1 cellular context compared by ENCODE assay signal in genomic region chr13:80251403-80251802, GRCh38.
TF ChIP-seq lines count a peak whose summit lies in the region.

No MANE protein-coding gene starts in this region.

TF ChIP-seq in HEK293, 187 proteins besides CTCF, POLR2A, EP300 and RAD21 (continued from another document and continues in another):
- TF ChIP-seq ZNF391 (tag by site-specific recombination; IDR thresholded peaks at IDR 0.05; ENCODE audit: borderline replicate concordance, low read depth), result no peak
- no peak for TF ChIP-seq ZNF600 (tag by site-specific recombination; IDR thresholded peaks at IDR 0.05)
- TF ChIP-seq ZNF561 (tag by site-specific recombination; IDR thresholded peaks at IDR 0.05; ENCODE audit: borderline replicate concordance), result peak; percentile 89
- TF ChIP-seq PRDM4 (tag by site-specific recombination; IDR thresholded peaks at IDR 0.05), result peak; percentile 46; the same call in 1 of the 2 replicates
- TF ChIP-seq KLF16 (tag by site-specific recombination; IDR thresholded peaks at IDR 0.05), result no peak
- TF ChIP-seq ZNF555 (tag by site-specific recombination; conservative IDR thresholded peaks at IDR 0.05), result no peak
- 0 out of 2 replicates have a peak, but pooled peaks have one; percentile 28 for TF ChIP-seq ZNF280D (tag by site-specific recombination; IDR thresholded peaks at IDR 0.05)
- no peak for TF ChIP-seq RBAK (tag by site-specific recombination; IDR thresholded peaks at IDR 0.05)
- TF ChIP-seq, protein P1, sequence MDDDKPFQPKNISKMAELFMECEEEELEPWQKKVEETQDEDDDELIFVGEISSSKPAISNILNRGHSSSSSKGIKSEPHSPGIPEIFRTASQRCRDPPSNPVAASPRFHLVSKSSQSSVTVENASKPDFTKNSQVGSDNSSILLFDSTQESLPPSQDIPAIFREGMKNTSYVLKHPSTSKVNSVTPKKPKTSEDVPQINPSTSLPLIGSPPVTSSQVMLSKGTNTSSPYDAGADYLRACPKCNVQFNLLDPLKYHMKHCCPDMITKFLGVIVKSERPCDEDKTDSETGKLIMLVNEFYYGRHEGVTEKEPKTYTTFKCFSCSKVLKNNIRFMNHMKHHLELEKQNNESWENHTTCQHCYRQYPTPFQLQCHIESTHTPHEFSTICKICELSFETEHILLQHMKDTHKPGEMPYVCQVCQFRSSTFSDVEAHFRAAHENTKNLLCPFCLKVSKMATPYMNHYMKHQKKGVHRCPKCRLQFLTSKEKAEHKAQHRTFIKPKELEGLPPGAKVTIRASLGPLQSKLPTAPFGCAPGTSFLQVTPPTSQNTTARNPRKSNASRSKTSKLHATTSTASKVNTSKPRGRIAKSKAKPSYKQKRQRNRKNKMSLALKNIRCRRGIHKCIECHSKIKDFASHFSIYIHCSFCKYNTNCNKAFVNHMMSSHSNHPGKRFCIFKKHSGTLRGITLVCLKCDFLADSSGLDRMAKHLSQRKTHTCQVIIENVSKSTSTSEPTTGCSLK (tag by site-specific recombination; IDR thresholded peaks at IDR 0.05), result no peak
- no peak for TF ChIP-seq ZNF174 (tag by site-specific recombination; IDR thresholded peaks at IDR 0.05)
- no peak for TF ChIP-seq ZNF792 (tag by site-specific recombination; IDR thresholded peaks at IDR 0.05)
- no peak for TF ChIP-seq ZNF707 (tag by site-specific recombination; IDR thresholded peaks at IDR 0.05)
- TF ChIP-seq ZNF214 (tag by site-specific recombination; IDR thresholded peaks at IDR 0.05; ENCODE audit: borderline replicate concordance), result no peak; the same call in 1 of the 2 replicates
- no peak for TF ChIP-seq REPIN1 (tag by site-specific recombination; IDR thresholded peaks at IDR 0.05; ENCODE audit: low read depth)
- TF ChIP-seq PBX3 (CRISPR knock-in tag; IDR thresholded peaks at IDR 0.05), result no peak
- TF ChIP-seq ZNF777 (tag by site-specific recombination; IDR thresholded peaks at IDR 0.05; ENCODE audit: borderline replicate concordance), result no peak
- peak; percentile 59; the same call in 1 of the 2 replicates for TF ChIP-seq ZNF37A (tag by site-specific recombination; IDR thresholded peaks at IDR 0.05)
- TF ChIP-seq GLI4 (tag by site-specific recombination; IDR thresholded peaks at IDR 0.05), result no peak
- no peak for TF ChIP-seq ZNF404 (tag by site-specific recombination; IDR thresholded peaks at IDR 0.05)
- no peak for TF ChIP-seq ZNF645 (tag by site-specific recombination; IDR thresholded peaks at IDR 0.05)
- TF ChIP-seq ZNF302 (tag by site-specific recombination; IDR thresholded peaks at IDR 0.05; ENCODE audit: low read depth), result no peak
- no peak for TF ChIP-seq ZNF114 (tag by site-specific recombination; IDR thresholded peaks at IDR 0.05)
- no peak for TF ChIP-seq ZNF426 (tag by site-specific recombination; IDR thresholded peaks at IDR 0.05)
- TF ChIP-seq ZNF10 (tag by site-specific recombination; IDR thresholded peaks at IDR 0.05), result peak; percentile 99
- TF ChIP-seq HOXD13 (CRISPR knock-in tag; IDR thresholded peaks at IDR 0.05; ENCODE audit: borderline replicate concordance), result no peak
- no peak for TF ChIP-seq ZNF530 (tag by site-specific recombination; IDR thresholded peaks at IDR 0.05; ENCODE audit: low read depth)
- TF ChIP-seq ZNF473 (tag by site-specific recombination; IDR thresholded peaks at IDR 0.05), result no peak
- peak; percentile 88 for TF ChIP-seq ZNF660 (tag by site-specific recombination; IDR thresholded peaks at IDR 0.05)
- no peak for TF ChIP-seq ZNF416 (tag by site-specific recombination; IDR thresholded peaks at IDR 0.05)
- no peak for TF ChIP-seq ZNF626 (tag by site-specific recombination; IDR thresholded peaks at IDR 0.05)
- no peak for TF ChIP-seq KLF9 (tag by site-specific recombination; IDR thresholded peaks at IDR 0.05; ENCODE audit: low read depth)
- no peak for TF ChIP-seq HOXA7 (CRISPR knock-in tag; IDR thresholded peaks at IDR 0.05; ENCODE audit: borderline replicate concordance)
- TF ChIP-seq, protein P2, sequence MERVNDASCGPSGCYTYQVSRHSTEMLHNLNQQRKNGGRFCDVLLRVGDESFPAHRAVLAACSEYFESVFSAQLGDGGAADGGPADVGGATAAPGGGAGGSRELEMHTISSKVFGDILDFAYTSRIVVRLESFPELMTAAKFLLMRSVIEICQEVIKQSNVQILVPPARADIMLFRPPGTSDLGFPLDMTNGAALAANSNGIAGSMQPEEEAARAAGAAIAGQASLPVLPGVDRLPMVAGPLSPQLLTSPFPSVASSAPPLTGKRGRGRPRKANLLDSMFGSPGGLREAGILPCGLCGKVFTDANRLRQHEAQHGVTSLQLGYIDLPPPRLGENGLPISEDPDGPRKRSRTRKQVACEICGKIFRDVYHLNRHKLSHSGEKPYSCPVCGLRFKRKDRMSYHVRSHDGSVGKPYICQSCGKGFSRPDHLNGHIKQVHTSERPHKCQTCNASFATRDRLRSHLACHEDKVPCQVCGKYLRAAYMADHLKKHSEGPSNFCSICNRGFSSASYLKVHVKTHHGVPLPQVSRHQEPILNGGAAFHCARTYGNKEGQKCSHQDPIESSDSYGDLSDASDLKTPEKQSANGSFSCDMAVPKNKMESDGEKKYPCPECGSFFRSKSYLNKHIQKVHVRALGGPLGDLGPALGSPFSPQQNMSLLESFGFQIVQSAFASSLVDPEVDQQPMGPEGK (tag by site-specific recombination; IDR thresholded peaks at IDR 0.05), result no peak
- TF ChIP-seq, protein P3, sequence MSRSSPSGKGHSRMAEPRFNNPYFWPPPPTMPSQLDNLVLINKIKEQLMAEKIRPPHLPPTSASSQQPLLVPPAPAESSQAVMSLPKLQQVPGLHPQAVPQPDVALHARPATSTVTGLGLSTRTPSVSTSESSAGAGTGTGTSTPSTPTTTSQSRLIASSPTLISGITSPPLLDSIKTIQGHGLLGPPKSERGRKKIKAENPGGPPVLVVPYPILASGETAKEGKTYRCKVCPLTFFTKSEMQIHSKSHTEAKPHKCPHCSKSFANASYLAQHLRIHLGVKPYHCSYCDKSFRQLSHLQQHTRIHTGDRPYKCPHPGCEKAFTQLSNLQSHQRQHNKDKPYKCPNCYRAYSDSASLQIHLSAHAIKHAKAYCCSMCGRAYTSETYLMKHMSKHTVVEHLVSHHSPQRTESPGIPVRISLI (tag by site-specific recombination; IDR thresholded peaks at IDR 0.05), result no peak
- peak; percentile 58; the same call in 1 of the 2 replicates for TF ChIP-seq ZBTB17 (tag by site-specific recombination; IDR thresholded peaks at IDR 0.05)
- no peak for TF ChIP-seq GLI2 (tag by site-specific recombination; IDR thresholded peaks at IDR 0.05; ENCODE audit: borderline replicate concordance, low read depth)
- TF ChIP-seq ZNF514 (tag by site-specific recombination; IDR thresholded peaks at IDR 0.05), result no peak
- no peak for TF ChIP-seq ZNF449 (tag by site-specific recombination; IDR thresholded peaks at IDR 0.05)
- TF ChIP-seq ZNF585B (tag by site-specific recombination; IDR thresholded peaks at IDR 0.05), result no peak
- no peak for TF ChIP-seq ZNF341 (tag by site-specific recombination; IDR thresholded peaks at IDR 0.05; ENCODE audit: low read depth)
- no peak for TF ChIP-seq ZNF704 (tag by site-specific recombination; IDR thresholded peaks at IDR 0.05)
- no peak for TF ChIP-seq SP2 (tag by site-specific recombination; IDR thresholded peaks at IDR 0.05)
- no peak for TF ChIP-seq ZNF658 (tag by site-specific recombination; IDR thresholded peaks at IDR 0.05)
- TF ChIP-seq ZNF184 (tag by site-specific recombination; IDR thresholded peaks at IDR 0.05), result 0 out of 2 replicates have a peak, but pooled peaks have one; percentile 81
- no peak for TF ChIP-seq ZNF558 (tag by site-specific recombination; IDR thresholded peaks at IDR 0.05)
- TF ChIP-seq, protein P4, sequence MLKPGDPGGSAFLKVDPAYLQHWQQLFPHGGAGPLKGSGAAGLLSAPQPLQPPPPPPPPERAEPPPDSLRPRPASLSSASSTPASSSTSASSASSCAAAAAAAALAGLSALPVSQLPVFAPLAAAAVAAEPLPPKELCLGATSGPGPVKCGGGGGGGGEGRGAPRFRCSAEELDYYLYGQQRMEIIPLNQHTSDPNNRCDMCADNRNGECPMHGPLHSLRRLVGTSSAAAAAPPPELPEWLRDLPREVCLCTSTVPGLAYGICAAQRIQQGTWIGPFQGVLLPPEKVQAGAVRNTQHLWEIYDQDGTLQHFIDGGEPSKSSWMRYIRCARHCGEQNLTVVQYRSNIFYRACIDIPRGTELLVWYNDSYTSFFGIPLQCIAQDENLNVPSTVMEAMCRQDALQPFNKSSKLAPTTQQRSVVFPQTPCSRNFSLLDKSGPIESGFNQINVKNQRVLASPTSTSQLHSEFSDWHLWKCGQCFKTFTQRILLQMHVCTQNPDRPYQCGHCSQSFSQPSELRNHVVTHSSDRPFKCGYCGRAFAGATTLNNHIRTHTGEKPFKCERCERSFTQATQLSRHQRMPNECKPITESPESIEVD (tag by site-specific recombination; IDR thresholded peaks at IDR 0.05), result peak; percentile 84
- no peak for TF ChIP-seq HOXC10 (CRISPR knock-in tag; IDR thresholded peaks at IDR 0.05)
